In genomic region chr7:155644178-155644970, GRCh38 we compare ENCODE assay signal across 8 cellular contexts. TPM values are rescaled to one million over a fixed set of nuclear protein-coding genes. Genes with fewer than 3 reads are reported as not detected.
DNase-seq lines count a peak whose midpoint lies in the region; ATAC-seq and TF ChIP-seq lines count a peak whose summit lies in the region.

TSS of gene RBM33 (plus strand) at chr7:155644661. CDS start at chr7:155644877, 216 bp downstream.

- peak within 1 kb of the TSS; percentile 88 for H3K4me3 ChIP-seq in kidney epithelial cell (ENCODE audit: low read depth, low read length)

- no peaks in the 10 kb centered on the region for H3K36me3 ChIP-seq in kidney epithelial cell (ENCODE audit: control insufficient read depth, insufficient read depth, low read length)

- no peak for TF ChIP-seq CTCF in kidney epithelial cell (IDR thresholded peaks at IDR 0.05; ENCODE audit: insufficient read depth, low read length, poor library complexity, severe bottlenecking)

- ATAC-seq in GM19035 (IDR thresholded peaks at IDR 0.05; ENCODE audit: unreplicated experiment) (peak; percentile 80), HG03342 (IDR thresholded peaks at IDR 0.05; ENCODE audit: unreplicated experiment) (peak; percentile 75)

- H3K27me3 ChIP-seq in kidney epithelial cell (ENCODE audit: control insufficient read depth, insufficient read depth, low read length): no peaks in the 10 kb centered on the region

- DNase-seq in AG20443 (ENCODE audit: low spot score) (peak; percentile 91), NCI-H446 treated with DMSO at 0.1 percent for 48 hours (lab: John Stamatoyannopoulos, UW) (peak; percentile 67), cerebellum (ENCODE audit: low spot score) (peak; percentile 84), kidney epithelial cell (ENCODE audit: low read depth) (peak; percentile 57)
- peak; percentile 59 for DNase-seq in activated CD4-positive, alpha-beta T cell treated with anti-CD3 and anti-CD28 coated beads for 1 hour
- peak; percentile 89 for DNase-seq in stimulated activated CD4-positive, alpha-beta T cell treated with anti-CD3 and anti-CD28 coated beads, Interleukin-15, amount 100 ng/mL, for 24 hours

RNA-seq across cellular contexts. Expression of gene RBM33, which starts in this region (rescaled TPM):
- total RNA-seq in cerebellum (61.8 TPM), kidney epithelial cell (17.5 and 25.0 TPM in 2 replicates)

Comparison
In these comparisons a context has a peak if more than half of its experiments do, and no peak if none do; other contexts are left out.
1. Peak in every context shown above with its lines: DNase-seq, ATAC-seq and H3K4me3 ChIP-seq.